Comparison of ENCODE assay signal across 1 cellular context in the genomic region with DNA sequence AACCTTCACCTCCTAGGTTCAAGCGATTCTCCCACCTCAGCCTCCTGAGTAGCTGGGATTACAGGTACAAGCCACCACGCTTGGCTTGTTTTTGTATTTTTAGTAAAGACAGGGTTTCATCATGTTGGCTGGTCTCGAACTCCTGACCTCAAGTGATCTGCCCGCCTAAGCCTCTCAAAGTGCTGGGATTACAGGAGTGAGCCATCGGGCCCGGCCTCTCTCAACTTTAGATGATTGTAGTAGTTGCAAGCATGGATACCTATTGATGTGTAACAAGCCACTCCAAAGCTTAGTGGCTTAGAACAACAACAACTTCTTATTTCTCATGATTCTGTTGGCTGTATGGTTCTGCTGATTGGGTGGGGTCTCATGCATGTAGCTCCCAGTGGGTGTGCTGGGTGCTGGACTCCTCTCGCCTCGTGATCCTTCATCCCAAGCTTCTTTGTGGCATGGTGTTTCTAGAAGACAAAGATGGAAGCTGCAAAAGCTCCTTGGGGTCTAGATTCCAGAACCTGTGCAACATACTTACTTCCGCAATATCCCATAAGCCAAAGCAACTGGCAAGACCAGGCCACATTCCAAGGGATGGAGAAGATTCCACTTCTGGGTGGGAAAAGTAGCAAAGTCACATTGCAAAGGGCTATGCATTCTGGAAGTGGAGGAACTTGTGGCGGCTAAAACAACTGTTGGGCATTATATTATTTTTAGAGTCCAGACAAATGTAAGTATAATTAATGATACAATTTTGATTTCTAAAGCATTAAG.
TF ChIP-seq lines count a peak whose summit lies in the region.

No MANE protein-coding gene starts in this region.

TF ChIP-seq in K562, 482 proteins besides CTCF, POLR2A, EP300 and RAD21 (continued from another document):
- TF ChIP-seq, protein P1, sequence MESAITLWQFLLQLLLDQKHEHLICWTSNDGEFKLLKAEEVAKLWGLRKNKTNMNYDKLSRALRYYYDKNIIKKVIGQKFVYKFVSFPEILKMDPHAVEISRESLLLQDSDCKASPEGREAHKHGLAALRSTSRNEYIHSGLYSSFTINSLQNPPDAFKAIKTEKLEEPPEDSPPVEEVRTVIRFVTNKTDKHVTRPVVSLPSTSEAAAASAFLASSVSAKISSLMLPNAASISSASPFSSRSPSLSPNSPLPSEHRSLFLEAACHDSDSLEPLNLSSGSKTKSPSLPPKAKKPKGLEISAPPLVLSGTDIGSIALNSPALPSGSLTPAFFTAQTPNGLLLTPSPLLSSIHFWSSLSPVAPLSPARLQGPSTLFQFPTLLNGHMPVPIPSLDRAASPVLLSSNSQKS (CRISPR knock-in tag; IDR thresholded peaks at IDR 0.05) = no peak
- TF ChIP-seq KLF16 (IDR thresholded peaks at IDR 0.05) = no peak
- TF ChIP-seq TGIF2 (CRISPR knock-in tag; IDR thresholded peaks at IDR 0.05) = no peak
- no peak for TF ChIP-seq SRSF7 (optimal IDR thresholded peaks at IDR 0.05; ENCODE audit: low read depth, low read length)
- TF ChIP-seq ZNF431 (CRISPR knock-in tag; IDR thresholded peaks at IDR 0.05) = no peak
- no peak for TF ChIP-seq ZBTB7A (IDR thresholded peaks at IDR 0.05; ENCODE audit: borderline replicate concordance, control insufficient read depth, low read depth, low read length)
- TF ChIP-seq, protein P2, sequence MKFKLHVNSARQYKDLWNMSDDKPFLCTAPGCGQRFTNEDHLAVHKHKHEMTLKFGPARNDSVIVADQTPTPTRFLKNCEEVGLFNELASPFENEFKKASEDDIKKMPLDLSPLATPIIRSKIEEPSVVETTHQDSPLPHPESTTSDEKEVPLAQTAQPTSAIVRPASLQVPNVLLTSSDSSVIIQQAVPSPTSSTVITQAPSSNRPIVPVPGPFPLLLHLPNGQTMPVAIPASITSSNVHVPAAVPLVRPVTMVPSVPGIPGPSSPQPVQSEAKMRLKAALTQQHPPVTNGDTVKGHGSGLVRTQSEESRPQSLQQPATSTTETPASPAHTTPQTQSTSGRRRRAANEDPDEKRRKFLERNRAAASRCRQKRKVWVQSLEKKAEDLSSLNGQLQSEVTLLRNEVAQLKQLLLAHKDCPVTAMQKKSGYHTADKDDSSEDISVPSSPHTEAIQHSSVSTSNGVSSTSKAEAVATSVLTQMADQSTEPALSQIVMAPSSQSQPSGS (CRISPR knock-in tag; IDR thresholded peaks at IDR 0.05) = no peak
- TF ChIP-seq, protein P3, sequence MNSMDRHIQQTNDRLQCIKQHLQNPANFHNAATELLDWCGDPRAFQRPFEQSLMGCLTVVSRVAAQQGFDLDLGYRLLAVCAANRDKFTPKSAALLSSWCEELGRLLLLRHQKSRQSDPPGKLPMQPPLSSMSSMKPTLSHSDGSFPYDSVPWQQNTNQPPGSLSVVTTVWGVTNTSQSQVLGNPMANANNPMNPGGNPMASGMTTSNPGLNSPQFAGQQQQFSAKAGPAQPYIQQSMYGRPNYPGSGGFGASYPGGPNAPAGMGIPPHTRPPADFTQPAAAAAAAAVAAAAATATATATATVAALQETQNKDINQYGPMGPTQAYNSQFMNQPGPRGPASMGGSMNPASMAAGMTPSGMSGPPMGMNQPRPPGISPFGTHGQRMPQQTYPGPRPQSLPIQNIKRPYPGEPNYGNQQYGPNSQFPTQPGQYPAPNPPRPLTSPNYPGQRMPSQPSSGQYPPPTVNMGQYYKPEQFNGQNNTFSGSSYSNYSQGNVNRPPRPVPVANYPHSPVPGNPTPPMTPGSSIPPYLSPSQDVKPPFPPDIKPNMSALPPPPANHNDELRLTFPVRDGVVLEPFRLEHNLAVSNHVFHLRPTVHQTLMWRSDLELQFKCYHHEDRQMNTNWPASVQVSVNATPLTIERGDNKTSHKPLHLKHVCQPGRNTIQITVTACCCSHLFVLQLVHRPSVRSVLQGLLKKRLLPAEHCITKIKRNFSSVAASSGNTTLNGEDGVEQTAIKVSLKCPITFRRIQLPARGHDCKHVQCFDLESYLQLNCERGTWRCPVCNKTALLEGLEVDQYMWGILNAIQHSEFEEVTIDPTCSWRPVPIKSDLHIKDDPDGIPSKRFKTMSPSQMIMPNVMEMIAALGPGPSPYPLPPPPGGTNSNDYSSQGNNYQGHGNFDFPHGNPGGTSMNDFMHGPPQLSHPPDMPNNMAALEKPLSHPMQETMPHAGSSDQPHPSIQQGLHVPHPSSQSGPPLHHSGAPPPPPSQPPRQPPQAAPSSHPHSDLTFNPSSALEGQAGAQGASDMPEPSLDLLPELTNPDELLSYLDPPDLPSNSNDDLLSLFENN (IDR thresholded peaks at IDR 0.05; ENCODE audit: low read depth in 2 of 2, low read length in 2 of 2) = no peak
- TF ChIP-seq, protein P4, sequence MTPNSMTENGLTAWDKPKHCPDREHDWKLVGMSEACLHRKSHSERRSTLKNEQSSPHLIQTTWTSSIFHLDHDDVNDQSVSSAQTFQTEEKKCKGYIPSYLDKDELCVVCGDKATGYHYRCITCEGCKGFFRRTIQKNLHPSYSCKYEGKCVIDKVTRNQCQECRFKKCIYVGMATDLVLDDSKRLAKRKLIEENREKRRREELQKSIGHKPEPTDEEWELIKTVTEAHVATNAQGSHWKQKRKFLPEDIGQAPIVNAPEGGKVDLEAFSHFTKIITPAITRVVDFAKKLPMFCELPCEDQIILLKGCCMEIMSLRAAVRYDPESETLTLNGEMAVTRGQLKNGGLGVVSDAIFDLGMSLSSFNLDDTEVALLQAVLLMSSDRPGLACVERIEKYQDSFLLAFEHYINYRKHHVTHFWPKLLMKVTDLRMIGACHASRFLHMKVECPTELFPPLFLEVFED (CRISPR knock-in tag; conservative IDR thresholded peaks at IDR 0.05) = no peak
- no peak for TF ChIP-seq FIP1L1 (IDR thresholded peaks at IDR 0.05; ENCODE audit: low read depth, low read length, poor library complexity, severe bottlenecking)
- TF ChIP-seq GABPB1 (CRISPR knock-in tag; IDR thresholded peaks at IDR 0.05) = no peak
- no peak for TF ChIP-seq ZNF274 (IDR thresholded peaks at IDR 0.05; ENCODE audit: borderline replicate concordance, low read depth, low read length)
- no peak for TF ChIP-seq FOXK2 (conservative IDR thresholded peaks at IDR 0.05 in 1 of 2, IDR thresholded peaks at IDR 0.05 in 1 of 2; ENCODE audit: low read depth in 2 of 2)
- TF ChIP-seq, protein P5, sequence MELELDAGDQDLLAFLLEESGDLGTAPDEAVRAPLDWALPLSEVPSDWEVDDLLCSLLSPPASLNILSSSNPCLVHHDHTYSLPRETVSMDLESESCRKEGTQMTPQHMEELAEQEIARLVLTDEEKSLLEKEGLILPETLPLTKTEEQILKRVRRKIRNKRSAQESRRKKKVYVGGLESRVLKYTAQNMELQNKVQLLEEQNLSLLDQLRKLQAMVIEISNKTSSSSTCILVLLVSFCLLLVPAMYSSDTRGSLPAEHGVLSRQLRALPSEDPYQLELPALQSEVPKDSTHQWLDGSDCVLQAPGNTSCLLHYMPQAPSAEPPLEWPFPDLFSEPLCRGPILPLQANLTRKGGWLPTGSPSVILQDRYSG (tag; conservative IDR thresholded peaks at IDR 0.05; ENCODE audit: low read depth) = no peak
- TF ChIP-seq, protein P6, sequence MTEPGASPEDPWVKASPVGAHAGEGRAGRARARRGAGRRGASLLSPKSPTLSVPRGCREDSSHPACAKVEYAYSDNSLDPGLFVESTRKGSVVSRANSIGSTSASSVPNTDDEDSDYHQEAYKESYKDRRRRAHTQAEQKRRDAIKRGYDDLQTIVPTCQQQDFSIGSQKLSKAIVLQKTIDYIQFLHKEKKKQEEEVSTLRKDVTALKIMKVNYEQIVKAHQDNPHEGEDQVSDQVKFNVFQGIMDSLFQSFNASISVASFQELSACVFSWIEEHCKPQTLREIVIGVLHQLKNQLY (CRISPR knock-in tag; conservative IDR thresholded peaks at IDR 0.05) = no peak
- no peak for TF ChIP-seq ZNF584 (CRISPR knock-in tag; IDR thresholded peaks at IDR 0.05; ENCODE audit: low read depth)
- no peak for TF ChIP-seq RBM14 (IDR thresholded peaks at IDR 0.05; ENCODE audit: borderline replicate concordance, insufficient read depth, low read depth, low read length)
